ENCODE assay signal across 2 cellular contexts in the genomic region with DNA sequence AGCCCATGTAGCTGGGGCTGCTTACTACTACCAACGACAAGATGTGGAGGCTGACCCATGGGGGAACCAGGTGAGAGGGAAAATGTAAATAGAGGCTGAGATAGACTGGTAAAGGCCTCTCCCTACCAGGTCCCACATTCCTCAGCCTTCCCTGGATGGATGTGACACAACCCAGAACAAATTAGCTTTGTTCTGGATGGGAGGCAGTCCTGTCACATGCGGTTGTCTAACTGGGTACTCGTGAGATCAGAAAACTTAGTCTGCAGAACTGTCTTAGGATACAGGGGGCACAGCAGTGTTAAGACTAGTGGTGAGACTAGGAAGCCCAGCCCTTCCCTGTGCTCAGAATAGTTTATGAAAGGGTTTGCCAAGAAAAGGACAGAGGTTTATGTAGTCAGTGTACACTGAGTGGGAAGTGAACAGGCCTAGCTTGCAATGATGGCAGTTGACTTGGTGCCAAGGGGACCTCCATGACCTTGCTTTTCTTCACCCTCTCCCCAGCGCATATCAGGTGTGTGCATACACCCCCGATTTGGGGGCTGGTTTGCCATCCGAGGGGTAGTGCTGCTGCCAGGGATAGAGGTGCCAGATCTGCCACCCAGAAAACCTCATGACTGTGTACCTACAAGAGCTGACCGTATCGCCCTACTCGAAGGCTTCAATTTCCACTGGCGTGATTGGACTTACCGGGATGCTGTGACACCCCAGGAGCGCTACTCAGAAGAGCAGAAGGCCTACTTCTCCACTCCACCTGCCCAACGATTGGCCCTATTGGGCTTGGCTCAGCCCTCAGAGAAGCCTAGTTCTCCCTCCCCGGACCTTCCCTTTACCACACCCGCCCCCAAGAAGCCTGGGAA.
TF ChIP-seq lines count a peak whose summit lies in the region.

No MANE protein-coding gene starts in this region.

TF ChIP-seq in HCT116, 20 proteins besides CTCF, POLR2A, EP300 and RAD21:
- TF ChIP-seq, protein P1, sequence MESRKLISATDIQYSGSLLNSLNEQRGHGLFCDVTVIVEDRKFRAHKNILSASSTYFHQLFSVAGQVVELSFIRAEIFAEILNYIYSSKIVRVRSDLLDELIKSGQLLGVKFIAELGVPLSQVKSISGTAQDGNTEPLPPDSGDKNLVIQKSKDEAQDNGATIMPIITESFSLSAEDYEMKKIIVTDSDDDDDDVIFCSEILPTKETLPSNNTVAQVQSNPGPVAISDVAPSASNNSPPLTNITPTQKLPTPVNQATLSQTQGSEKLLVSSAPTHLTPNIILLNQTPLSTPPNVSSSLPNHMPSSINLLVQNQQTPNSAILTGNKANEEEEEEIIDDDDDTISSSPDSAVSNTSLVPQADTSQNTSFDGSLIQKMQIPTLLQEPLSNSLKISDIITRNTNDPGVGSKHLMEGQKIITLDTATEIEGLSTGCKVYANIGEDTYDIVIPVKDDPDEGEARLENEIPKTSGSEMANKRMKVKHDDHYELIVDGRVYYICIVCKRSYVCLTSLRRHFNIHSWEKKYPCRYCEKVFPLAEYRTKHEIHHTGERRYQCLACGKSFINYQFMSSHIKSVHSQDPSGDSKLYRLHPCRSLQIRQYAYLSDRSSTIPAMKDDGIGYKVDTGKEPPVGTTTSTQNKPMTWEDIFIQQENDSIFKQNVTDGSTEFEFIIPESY (IDR thresholded peaks at IDR 0.05; ENCODE audit: extremely low read depth, insufficient replicate concordance, low read length) = no peak
- TF ChIP-seq POLR2AphosphoS5 (IDR thresholded peaks at IDR 0.05; ENCODE audit: low read depth, low read length) (peak; percentile 70), CEBPB (IDR thresholded peaks at IDR 0.05; ENCODE audit: low read depth) (no peak), SIN3A (IDR thresholded peaks at IDR 0.05; ENCODE audit: low read depth) (no peak), TCF7L2 (IDR thresholded peaks at IDR 0.05; ENCODE audit: borderline replicate concordance, extremely low read depth, insufficient read depth, insufficient read length) (no peak), SP1 (IDR thresholded peaks at IDR 0.05; ENCODE audit: low read depth) (no peak)

TF ChIP-seq in HepG2, 621 proteins besides CTCF, POLR2A, EP300 and RAD21 (continues in another document):
- TF ChIP-seq, protein P2, sequence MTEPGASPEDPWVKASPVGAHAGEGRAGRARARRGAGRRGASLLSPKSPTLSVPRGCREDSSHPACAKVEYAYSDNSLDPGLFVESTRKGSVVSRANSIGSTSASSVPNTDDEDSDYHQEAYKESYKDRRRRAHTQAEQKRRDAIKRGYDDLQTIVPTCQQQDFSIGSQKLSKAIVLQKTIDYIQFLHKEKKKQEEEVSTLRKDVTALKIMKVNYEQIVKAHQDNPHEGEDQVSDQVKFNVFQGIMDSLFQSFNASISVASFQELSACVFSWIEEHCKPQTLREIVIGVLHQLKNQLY (CRISPR knock-in tag; IDR thresholded peaks at IDR 0.05) = no peak
- TF ChIP-seq, protein P3, sequence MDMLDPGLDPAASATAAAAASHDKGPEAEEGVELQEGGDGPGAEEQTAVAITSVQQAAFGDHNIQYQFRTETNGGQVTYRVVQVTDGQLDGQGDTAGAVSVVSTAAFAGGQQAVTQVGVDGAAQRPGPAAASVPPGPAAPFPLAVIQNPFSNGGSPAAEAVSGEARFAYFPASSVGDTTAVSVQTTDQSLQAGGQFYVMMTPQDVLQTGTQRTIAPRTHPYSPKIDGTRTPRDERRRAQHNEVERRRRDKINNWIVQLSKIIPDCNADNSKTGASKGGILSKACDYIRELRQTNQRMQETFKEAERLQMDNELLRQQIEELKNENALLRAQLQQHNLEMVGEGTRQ (IDR thresholded peaks at IDR 0.05; ENCODE audit: low read depth, low read length) = no peak
- TF ChIP-seq, protein P3 (CRISPR knock-in tag; IDR thresholded peaks at IDR 0.05; ENCODE audit: borderline replicate concordance) = no peak
- peak; percentile 67 for TF ChIP-seq RBFOX2 (IDR thresholded peaks at IDR 0.05; ENCODE audit: low read depth, low read length)
- TF ChIP-seq ZSCAN31 (CRISPR knock-in tag; IDR thresholded peaks at IDR 0.05; ENCODE audit: low read depth) = no peak
- TF ChIP-seq TAF15 (IDR thresholded peaks at IDR 0.05; ENCODE audit: low read depth, low read length, poor library complexity, severe bottlenecking) = no peak
- TF ChIP-seq, protein P4, sequence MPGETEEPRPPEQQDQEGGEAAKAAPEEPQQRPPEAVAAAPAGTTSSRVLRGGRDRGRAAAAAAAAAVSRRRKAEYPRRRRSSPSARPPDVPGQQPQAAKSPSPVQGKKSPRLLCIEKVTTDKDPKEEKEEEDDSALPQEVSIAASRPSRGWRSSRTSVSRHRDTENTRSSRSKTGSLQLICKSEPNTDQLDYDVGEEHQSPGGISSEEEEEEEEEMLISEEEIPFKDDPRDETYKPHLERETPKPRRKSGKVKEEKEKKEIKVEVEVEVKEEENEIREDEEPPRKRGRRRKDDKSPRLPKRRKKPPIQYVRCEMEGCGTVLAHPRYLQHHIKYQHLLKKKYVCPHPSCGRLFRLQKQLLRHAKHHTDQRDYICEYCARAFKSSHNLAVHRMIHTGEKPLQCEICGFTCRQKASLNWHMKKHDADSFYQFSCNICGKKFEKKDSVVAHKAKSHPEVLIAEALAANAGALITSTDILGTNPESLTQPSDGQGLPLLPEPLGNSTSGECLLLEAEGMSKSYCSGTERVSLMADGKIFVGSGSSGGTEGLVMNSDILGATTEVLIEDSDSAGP (CRISPR knock-in tag; IDR thresholded peaks at IDR 0.05; ENCODE audit: borderline replicate concordance) = no peak
- no peak for TF ChIP-seq ZNF235 (CRISPR knock-in tag; IDR thresholded peaks at IDR 0.05; ENCODE audit: borderline replicate concordance)
- TF ChIP-seq, protein P5, sequence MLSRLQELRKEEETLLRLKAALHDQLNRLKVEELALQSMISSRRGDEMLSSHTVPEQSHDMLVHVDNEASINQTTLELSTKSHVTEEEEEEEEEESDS (CRISPR knock-in tag; IDR thresholded peaks at IDR 0.05; ENCODE audit: borderline replicate concordance) = no peak
- TF ChIP-seq, protein P6, sequence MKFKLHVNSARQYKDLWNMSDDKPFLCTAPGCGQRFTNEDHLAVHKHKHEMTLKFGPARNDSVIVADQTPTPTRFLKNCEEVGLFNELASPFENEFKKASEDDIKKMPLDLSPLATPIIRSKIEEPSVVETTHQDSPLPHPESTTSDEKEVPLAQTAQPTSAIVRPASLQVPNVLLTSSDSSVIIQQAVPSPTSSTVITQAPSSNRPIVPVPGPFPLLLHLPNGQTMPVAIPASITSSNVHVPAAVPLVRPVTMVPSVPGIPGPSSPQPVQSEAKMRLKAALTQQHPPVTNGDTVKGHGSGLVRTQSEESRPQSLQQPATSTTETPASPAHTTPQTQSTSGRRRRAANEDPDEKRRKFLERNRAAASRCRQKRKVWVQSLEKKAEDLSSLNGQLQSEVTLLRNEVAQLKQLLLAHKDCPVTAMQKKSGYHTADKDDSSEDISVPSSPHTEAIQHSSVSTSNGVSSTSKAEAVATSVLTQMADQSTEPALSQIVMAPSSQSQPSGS (CRISPR knock-in tag; IDR thresholded peaks at IDR 0.05) = no peak
- TF ChIP-seq, protein P7, sequence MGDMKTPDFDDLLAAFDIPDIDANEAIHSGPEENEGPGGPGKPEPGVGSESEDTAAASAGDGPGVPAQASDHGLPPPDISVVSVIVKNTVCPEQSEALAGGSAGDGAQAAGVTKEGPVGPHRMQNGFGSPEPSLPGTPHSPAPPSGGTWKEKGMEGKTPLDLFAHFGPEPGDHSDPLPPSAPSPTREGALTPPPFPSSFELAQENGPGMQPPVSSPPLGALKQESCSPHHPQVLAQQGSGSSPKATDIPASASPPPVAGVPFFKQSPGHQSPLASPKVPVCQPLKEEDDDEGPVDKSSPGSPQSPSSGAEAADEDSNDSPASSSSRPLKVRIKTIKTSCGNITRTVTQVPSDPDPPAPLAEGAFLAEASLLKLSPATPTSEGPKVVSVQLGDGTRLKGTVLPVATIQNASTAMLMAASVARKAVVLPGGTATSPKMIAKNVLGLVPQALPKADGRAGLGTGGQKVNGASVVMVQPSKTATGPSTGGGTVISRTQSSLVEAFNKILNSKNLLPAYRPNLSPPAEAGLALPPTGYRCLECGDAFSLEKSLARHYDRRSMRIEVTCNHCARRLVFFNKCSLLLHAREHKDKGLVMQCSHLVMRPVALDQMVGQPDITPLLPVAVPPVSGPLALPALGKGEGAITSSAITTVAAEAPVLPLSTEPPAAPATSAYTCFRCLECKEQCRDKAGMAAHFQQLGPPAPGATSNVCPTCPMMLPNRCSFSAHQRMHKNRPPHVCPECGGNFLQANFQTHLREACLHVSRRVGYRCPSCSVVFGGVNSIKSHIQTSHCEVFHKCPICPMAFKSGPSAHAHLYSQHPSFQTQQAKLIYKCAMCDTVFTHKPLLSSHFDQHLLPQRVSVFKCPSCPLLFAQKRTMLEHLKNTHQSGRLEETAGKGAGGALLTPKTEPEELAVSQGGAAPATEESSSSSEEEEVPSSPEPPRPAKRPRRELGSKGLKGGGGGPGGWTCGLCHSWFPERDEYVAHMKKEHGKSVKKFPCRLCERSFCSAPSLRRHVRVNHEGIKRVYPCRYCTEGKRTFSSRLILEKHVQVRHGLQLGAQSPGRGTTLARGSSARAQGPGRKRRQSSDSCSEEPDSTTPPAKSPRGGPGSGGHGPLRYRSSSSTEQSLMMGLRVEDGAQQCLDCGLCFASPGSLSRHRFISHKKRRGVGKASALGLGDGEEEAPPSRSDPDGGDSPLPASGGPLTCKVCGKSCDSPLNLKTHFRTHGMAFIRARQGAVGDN (CRISPR knock-in tag; IDR thresholded peaks at IDR 0.05) = peak; percentile 30; the same call in 1 of the 2 replicates
- TF ChIP-seq ZNF768 (CRISPR knock-in tag; IDR thresholded peaks at IDR 0.05) = no peak
- no peak for TF ChIP-seq CBX5 (CRISPR knock-in tag; IDR thresholded peaks at IDR 0.05; ENCODE audit: borderline replicate concordance)
- TF ChIP-seq, protein P8, sequence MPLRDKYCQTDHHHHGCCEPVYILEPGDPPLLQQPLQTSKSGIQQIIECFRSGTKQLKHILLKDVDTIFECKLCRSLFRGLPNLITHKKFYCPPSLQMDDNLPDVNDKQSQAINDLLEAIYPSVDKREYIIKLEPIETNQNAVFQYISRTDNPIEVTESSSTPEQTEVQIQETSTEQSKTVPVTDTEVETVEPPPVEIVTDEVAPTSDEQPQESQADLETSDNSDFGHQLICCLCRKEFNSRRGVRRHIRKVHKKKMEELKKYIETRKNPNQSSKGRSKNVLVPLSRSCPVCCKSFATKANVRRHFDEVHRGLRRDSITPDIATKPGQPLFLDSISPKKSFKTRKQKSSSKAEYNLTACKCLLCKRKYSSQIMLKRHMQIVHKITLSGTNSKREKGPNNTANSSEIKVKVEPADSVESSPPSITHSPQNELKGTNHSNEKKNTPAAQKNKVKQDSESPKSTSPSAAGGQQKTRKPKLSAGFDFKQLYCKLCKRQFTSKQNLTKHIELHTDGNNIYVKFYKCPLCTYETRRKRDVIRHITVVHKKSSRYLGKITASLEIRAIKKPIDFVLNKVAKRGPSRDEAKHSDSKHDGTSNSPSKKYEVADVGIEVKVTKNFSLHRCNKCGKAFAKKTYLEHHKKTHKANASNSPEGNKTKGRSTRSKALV (CRISPR knock-in tag; IDR thresholded peaks at IDR 0.05) = no peak
- TF ChIP-seq ZMAT3 (CRISPR knock-in tag; conservative IDR thresholded peaks at IDR 0.05) = no peak
- peak; percentile 11; the same call in 1 of the 2 replicates for TF ChIP-seq ATF7-NPFF (CRISPR knock-in tag; IDR thresholded peaks at IDR 0.05; ENCODE audit: low read depth)
- TF ChIP-seq TRIM24 (CRISPR knock-in tag; IDR thresholded peaks at IDR 0.05) = no peak
- TF ChIP-seq, protein P9, sequence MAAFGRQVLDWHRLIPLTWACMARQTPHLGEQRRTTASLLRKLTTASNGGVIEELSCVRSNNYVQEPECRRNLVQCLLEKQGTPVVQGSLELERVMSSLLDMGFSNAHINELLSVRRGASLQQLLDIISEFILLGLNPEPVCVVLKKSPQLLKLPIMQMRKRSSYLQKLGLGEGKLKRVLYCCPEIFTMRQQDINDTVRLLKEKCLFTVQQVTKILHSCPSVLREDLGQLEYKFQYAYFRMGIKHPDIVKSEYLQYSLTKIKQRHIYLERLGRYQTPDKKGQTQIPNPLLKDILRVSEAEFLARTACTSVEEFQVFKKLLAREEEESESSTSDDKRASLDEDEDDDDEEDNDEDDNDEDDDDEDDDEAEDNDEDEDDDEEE (CRISPR knock-in tag; IDR thresholded peaks at IDR 0.05) = no peak
- TF ChIP-seq TEAD3 (CRISPR knock-in tag; optimal IDR thresholded peaks at IDR 0.05; ENCODE audit: borderline replicate concordance) = peak; percentile 60
- TF ChIP-seq NFYC (CRISPR knock-in tag; IDR thresholded peaks at IDR 0.05) = no peak
- TF ChIP-seq, protein P10, sequence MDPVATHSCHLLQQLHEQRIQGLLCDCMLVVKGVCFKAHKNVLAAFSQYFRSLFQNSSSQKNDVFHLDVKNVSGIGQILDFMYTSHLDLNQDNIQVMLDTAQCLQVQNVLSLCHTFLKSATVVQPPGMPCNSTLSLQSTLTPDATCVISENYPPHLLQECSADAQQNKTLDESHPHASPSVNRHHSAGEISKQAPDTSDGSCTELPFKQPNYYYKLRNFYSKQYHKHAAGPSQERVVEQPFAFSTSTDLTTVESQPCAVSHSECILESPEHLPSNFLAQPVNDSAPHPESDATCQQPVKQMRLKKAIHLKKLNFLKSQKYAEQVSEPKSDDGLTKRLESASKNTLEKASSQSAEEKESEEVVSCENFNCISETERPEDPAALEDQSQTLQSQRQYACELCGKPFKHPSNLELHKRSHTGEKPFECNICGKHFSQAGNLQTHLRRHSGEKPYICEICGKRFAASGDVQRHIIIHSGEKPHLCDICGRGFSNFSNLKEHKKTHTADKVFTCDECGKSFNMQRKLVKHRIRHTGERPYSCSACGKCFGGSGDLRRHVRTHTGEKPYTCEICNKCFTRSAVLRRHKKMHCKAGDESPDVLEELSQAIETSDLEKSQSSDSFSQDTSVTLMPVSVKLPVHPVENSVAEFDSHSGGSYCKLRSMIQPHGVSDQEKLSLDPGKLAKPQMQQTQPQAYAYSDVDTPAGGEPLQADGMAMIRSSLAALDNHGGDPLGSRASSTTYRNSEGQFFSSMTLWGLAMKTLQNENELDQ (CRISPR knock-in tag; IDR thresholded peaks at IDR 0.05; ENCODE audit: borderline replicate concordance) = no peak
- TF ChIP-seq, protein P11, sequence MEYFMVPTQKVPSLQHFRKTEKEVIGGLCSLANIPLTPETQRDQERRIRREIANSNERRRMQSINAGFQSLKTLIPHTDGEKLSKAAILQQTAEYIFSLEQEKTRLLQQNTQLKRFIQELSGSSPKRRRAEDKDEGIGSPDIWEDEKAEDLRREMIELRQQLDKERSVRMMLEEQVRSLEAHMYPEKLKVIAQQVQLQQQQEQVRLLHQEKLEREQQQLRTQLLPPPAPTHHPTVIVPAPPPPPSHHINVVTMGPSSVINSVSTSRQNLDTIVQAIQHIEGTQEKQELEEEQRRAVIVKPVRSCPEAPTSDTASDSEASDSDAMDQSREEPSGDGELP (IDR thresholded peaks at IDR 0.05; ENCODE audit: borderline replicate concordance, low read depth) = peak; percentile 57; the same call in 1 of the 2 replicates
- TF ChIP-seq, protein P12, sequence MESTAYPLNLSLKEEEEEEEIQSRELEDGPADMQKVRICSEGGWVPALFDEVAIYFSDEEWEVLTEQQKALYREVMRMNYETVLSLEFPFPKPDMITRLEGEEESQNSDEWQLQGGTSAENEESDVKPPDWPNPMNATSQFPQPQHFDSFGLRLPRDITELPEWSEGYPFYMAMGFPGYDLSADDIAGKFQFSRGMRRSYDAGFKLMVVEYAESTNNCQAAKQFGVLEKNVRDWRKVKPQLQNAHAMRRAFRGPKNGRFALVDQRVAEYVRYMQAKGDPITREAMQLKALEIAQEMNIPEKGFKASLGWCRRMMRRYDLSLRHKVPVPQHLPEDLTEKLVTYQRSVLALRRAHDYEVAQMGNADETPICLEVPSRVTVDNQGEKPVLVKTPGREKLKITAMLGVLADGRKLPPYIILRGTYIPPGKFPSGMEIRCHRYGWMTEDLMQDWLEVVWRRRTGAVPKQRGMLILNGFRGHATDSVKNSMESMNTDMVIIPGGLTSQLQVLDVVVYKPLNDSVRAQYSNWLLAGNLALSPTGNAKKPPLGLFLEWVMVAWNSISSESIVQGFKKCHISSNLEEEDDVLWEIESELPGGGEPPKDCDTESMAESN (CRISPR knock-in tag; conservative IDR thresholded peaks at IDR 0.05) = peak; percentile 49
